In the genomic region with DNA sequence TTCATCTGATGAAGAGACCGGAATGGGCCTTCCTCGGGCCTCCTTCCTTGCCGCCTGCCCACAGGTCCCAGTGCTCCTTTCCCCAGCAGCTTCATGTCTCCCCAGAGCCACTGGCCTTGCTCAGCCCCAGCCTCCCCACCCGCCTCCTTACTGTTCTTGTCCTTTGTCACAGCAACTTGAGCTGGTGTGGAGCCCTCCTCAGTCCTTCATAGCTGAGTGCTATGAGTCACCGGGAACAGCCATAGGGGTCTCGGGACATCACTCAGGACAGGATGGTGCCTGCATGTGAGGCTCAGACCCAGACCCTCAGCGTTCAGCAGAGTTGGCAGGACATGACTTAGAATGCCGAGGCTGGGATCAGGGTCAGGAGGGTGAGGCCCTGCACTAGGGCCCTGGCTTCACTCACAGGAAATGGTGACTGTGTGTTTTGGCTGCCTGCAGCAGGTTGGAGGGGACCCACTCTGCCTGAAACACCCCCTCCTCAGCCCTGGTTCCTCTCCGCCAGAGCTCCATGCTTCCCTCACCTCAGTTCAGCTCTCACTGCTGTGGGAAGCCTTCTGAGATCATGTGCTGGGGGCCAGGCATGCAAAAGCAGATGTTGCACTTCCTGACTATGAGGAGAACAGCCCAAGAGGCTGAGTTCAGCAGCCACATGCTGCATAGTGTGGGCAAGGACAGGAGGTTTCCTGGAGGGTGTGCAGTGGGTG, we compare ENCODE assay signal across 11 cellular contexts. TPM values are rescaled to one million over a fixed set of nuclear protein-coding genes. Genes with fewer than 3 reads are reported as not detected.
A peak's percentile ranks its signal among the peaks of the same experiment; 100 is the strongest.
DNase-seq lines count a peak whose midpoint lies in the region; ATAC-seq and TF ChIP-seq lines count a peak whose summit lies in the region.
"Had no signal": no experiment of that assay in that cellular context is flagged by ENCODE, and none has a peak within 500 bp of the region (broad histone marks: within the 10 kb centered on the region; RNA-seq: fewer than 3 reads in every experiment).

No MANE protein-coding gene starts in this region.

- H3K36me3 ChIP-seq in spleen: peaks cover 4 to 75% (median 27%) of the 10 kb centered on the region in 6 donors

- TF ChIP-seq CTCF in fibroblast of mammary gland (conservative IDR thresholded peaks at IDR 0.05; ENCODE audit: control insufficient read depth, insufficient read depth, low read depth, low read length): no peak
- TF ChIP-seq CTCF in spleen (IDR thresholded peaks at IDR 0.05 in 8 of 11, conservative IDR thresholded peaks at IDR 0.05 in 3 of 11): no peak

- no peaks in the 10 kb centered on the region for H3K27me3 ChIP-seq in spleen (replicated peaks in 1 of 7)

- peaks cover 7 to 31% (median 23%) of the 10 kb centered on the region in 6 donors for H3K4me1 ChIP-seq in spleen

- 57 to 64% (median 59%) methylated on average over 8 to 9 of the region's 9 CpGs for WGBS in spleen, 5 donors

- DNase-seq in fibroblast of mammary gland (ENCODE audit: low read depth) (peak; percentile 58), spleen (peak; percentile 81), NCI-H1417 (lab: John Stamatoyannopoulos, UW) (no peak), occipital lobe (lab: John Stamatoyannopoulos, UW) (no peak)
- no peak for DNase-seq in activated naive CD4-positive, alpha-beta T cell (lab: John Stamatoyannopoulos, UW)
- DNase-seq: activated gamma-delta T cell treated with Interleukin-2 at 50 U/mL for 16 hours, NCI-H510A treated with DMSO at 0.1 percent for 48 hours had no signal

- peak overlapping the region in 7 of 8 donors; percentile 18 to 72 (median 51) for H3K27ac ChIP-seq in spleen

- peak; percentile 82 for ATAC-seq in GM19395 (IDR thresholded peaks at IDR 0.05; ENCODE audit: unreplicated experiment)
- ATAC-seq in HG03432 (IDR thresholded peaks at IDR 0.05; ENCODE audit: unreplicated experiment): peak; percentile 81
- no peak for ATAC-seq in HG02840 (IDR thresholded peaks at IDR 0.05; ENCODE audit: low FRiP score, unreplicated experiment)

- TF ChIP-seq POLR2A in spleen (IDR thresholded peaks at IDR 0.05): no peak

- H3K9me3 ChIP-seq in spleen: no peaks in the 10 kb centered on the region

- H3K4me3 ChIP-seq in fibroblast of mammary gland (ENCODE audit: control insufficient read depth, low read depth, low read length) (no peak overlapping the region), spleen (no peak overlapping the region)

- intact Hi-C loops in spleen (cut with DNase I; ENCODE audit: low total_unique reads): no loop called here

RNA-seq across cellular contexts. Expression of gene GJD4, which starts 40.7 kb away (rescaled TPM):
- total RNA-seq in spleen: not detected
- under 1 TPM in 2 of 3 donors, not detected in 1; 0.03 to 0.10 TPM for polyA plus RNA-seq in spleen
- total RNA-seq in occipital lobe: not detected
- polyA plus RNA-seq: keratinocyte had no signal

Comparison
In these comparisons a context has a peak if more than half of its experiments do, and no peak if none do; other contexts are left out.
1. DNase-seq: peak in fibroblast of mammary gland (single experiment) and spleen (single experiment); none in NCI-H1417 (0 of 3), occipital lobe (single experiment) and activated naive CD4-positive, alpha-beta T cell (0 of 4).